Comparison of ENCODE assay signal across 26 cellular contexts in the genomic region with DNA sequence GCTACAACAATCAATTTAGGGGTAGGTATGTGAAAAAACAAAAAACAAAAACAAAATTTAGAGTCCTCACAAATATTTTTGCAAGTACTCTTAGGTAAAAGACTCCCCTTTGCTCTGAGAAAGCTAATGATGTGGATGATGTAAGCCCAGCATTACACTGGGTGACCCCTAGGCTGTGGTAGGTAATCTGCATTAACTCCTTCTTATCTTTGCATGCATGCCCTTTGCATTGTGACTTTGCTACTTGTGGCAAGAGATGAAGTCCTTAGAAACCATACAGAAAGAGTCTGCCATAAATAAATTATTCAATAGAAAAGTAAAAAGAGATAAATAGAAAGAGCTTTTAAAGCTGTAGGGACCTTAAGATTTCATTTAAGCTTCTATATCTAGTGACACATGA.
"Had no signal": no experiment of that assay in that cellular context is flagged by ENCODE, and none has a peak within 500 bp of the region (broad histone marks: within the 10 kb centered on the region; RNA-seq: fewer than 3 reads in every experiment).

No MANE protein-coding gene starts in this region.

- H3K36me3 Mint-ChIP-seq: activated CD8-positive, alpha-beta memory T cell treated with anti-CD3 and anti-CD28 coated beads, Interleukin-2, amount 10 ng/mL, durations not matched to agents 7 days and 5 days; neural progenitor cell; stimulated activated naive B cell treated with anti-CD40 and anti-IgM and Interleukin-4, amounts not matched to agents 10 μg/mL and 1 μg/mL and 100 μg/mL, for 72 hours had no signal

- ATAC-seq: activated CD4-positive, CD25-positive, alpha-beta regulatory T cell treated with anti-CD3 and anti-CD28 coated beads, Interleukin-2, amount 50 U/mL, for 24 hours; activated CD8-positive, alpha-beta memory T cell treated with anti-CD3 and anti-CD28 coated beads, Interleukin-2, amount 10 ng/mL, durations not matched to agents 7 days and 5 days; activated CD8-positive, alpha-beta T cell treated with anti-CD3 and anti-CD28 coated beads for 36 hours; activated naive CD8-positive, alpha-beta T cell treated with anti-CD3 and anti-CD28 coated beads, Interleukin-2, amount 50 U/mL, for 24 hours; body of pancreas; left lung; naive thymus-derived CD4-positive, alpha-beta T cell; stimulated activated naive B cell treated with anti-CD40 and anti-IgM and Interleukin-4, amounts not matched to agents 10 μg/mL and 1 μg/mL and 100 μg/mL, for 72 hours had no signal

- DNase-seq: activated CD4-positive, alpha-beta T cell treated with anti-CD3 and anti-CD28 coated beads, Interleukin-2, amount 10 ng/mL, durations not matched to agents 7 days and 5 days; activated CD8-positive, alpha-beta memory T cell treated with anti-CD3 and anti-CD28 coated beads, Interleukin-2, amount 10 ng/mL, durations not matched to agents 7 days and 5 days; activated CD8-positive, alpha-beta T cell treated with anti-CD3 and anti-CD28 coated beads for 36 hours; activated gamma-delta T cell; activated naive CD4-positive, alpha-beta T cell treated with anti-CD3 and anti-CD28 coated beads, Interleukin-2, amount 50 U/mL, for 16 hours; activated naive CD8-positive, alpha-beta T cell treated with anti-CD3 and anti-CD28 coated beads, Interleukin-2, amount 50 U/mL, for 24 hours; activated T-cell treated with anti-CD3 and anti-CD28 coated beads for 4 hours; anterior cingulate cortex; body of pancreas; cortex of kidney; foreskin fibroblast; kidney glomerular epithelial cell; left lung; naive thymus-derived CD4-positive, alpha-beta T cell; sigmoid colon; stimulated activated CD4-positive, alpha-beta T cell treated with anti-CD3 and anti-CD28 coated beads, Interleukin-15, amount 100 ng/mL, for 24 hours; stimulated activated CD8-positive, alpha-beta memory T cell treated with anti-CD3 and anti-CD28 coated beads, Interleukin-4, amount 100 ng/mL, for 48 hours; stimulated activated naive B cell treated with anti-CD40 and anti-IgM and Interleukin-4, amounts not matched to agents 10 μg/mL and 1 μg/mL and 100 μg/mL, for 72 hours; T-helper 9 cell; transverse colon had no signal

- H3K36me3 ChIP-seq: cardiac muscle cell, left lung, neural progenitor cell, sigmoid colon, transverse colon had no signal

- H3K27me3 Mint-ChIP-seq: activated CD8-positive, alpha-beta T cell treated with anti-CD3 and anti-CD28 coated beads for 36 hours; activated naive CD8-positive, alpha-beta T cell treated with anti-CD3 and anti-CD28 coated beads, Interleukin-2, amount 50 U/mL, for 24 hours; stimulated activated naive B cell treated with anti-CD40 and anti-IgM and Interleukin-4, amounts not matched to agents 10 μg/mL and 1 μg/mL and 100 μg/mL, for 72 hours had no signal

- H3K9me3 Mint-ChIP-seq: activated CD8-positive, alpha-beta T cell treated with anti-CD3 and anti-CD28 coated beads for 36 hours; activated naive CD8-positive, alpha-beta T cell treated with anti-CD3 and anti-CD28 coated beads, Interleukin-2, amount 50 U/mL, for 24 hours; naive thymus-derived CD4-positive, alpha-beta T cell; neural progenitor cell; stimulated activated naive B cell treated with anti-CD40 and anti-IgM and Interleukin-4, amounts not matched to agents 10 μg/mL and 1 μg/mL and 100 μg/mL, for 72 hours had no signal

- H3K27me3 ChIP-seq: body of pancreas, cardiac muscle cell, left lung, neural progenitor cell, sigmoid colon, transverse colon had no signal

- H3K4me3 ChIP-seq: body of pancreas, cardiac muscle cell, left lung, lung, neural progenitor cell, sigmoid colon, smooth muscle cell, transverse colon had no signal

- H3K4me1 Mint-ChIP-seq: activated CD4-positive, alpha-beta T cell treated with anti-CD3 and anti-CD28 coated beads, Interleukin-2, amount 10 ng/mL, durations not matched to agents 7 days and 5 days; activated CD8-positive, alpha-beta memory T cell treated with anti-CD3 and anti-CD28 coated beads, Interleukin-2, amount 10 ng/mL, durations not matched to agents 7 days and 5 days; neural progenitor cell had no signal

- H3K9me3 ChIP-seq: body of pancreas, left lung, sigmoid colon, transverse colon had no signal

- H3K27ac Mint-ChIP-seq: activated CD4-positive, alpha-beta T cell treated with anti-CD3 and anti-CD28 coated beads, Interleukin-2, amount 10 ng/mL, durations not matched to agents 7 days and 5 days; activated CD8-positive, alpha-beta memory T cell treated with anti-CD3 and anti-CD28 coated beads, Interleukin-2, amount 10 ng/mL, durations not matched to agents 7 days and 5 days; activated CD8-positive, alpha-beta T cell treated with anti-CD3 and anti-CD28 coated beads for 36 hours; activated naive CD8-positive, alpha-beta T cell treated with anti-CD3 and anti-CD28 coated beads, Interleukin-2, amount 50 U/mL, for 24 hours; naive thymus-derived CD4-positive, alpha-beta T cell; neural progenitor cell; stimulated activated naive B cell treated with anti-CD40 and anti-IgM and Interleukin-4, amounts not matched to agents 10 μg/mL and 1 μg/mL and 100 μg/mL, for 72 hours had no signal

- H3K4me1 ChIP-seq: body of pancreas, neural progenitor cell, transverse colon had no signal

- H3K9ac ChIP-seq: neural progenitor cell had no signal

- H3K27ac ChIP-seq: body of pancreas, cardiac muscle cell, left lung, neural progenitor cell, sigmoid colon, transverse colon had no signal

- H3K4me3 Mint-ChIP-seq: activated CD4-positive, alpha-beta T cell treated with anti-CD3 and anti-CD28 coated beads, Interleukin-2, amount 10 ng/mL, durations not matched to agents 7 days and 5 days; activated CD8-positive, alpha-beta memory T cell treated with anti-CD3 and anti-CD28 coated beads, Interleukin-2, amount 10 ng/mL, durations not matched to agents 7 days and 5 days; activated CD8-positive, alpha-beta T cell treated with anti-CD3 and anti-CD28 coated beads for 36 hours; activated naive CD8-positive, alpha-beta T cell treated with anti-CD3 and anti-CD28 coated beads, Interleukin-2, amount 50 U/mL, for 24 hours; naive thymus-derived CD4-positive, alpha-beta T cell; neural progenitor cell; stimulated activated naive B cell treated with anti-CD40 and anti-IgM and Interleukin-4, amounts not matched to agents 10 μg/mL and 1 μg/mL and 100 μg/mL, for 72 hours had no signal

- H2AFZ ChIP-seq: neural progenitor cell had no signal

- H3K4me2 ChIP-seq: neural progenitor cell, smooth muscle cell had no signal

- FAIRE-seq: urothelium cell line had no signal
